1 cellular context compared by ENCODE assay signal in genomic region chr1:158105342-158105741, GRCh38.
TF ChIP-seq lines count a peak whose summit lies in the region.

No MANE protein-coding gene starts in this region.

TF ChIP-seq in GM23338, 12 proteins besides CTCF, POLR2A, EP300 and RAD21 (continued from another document):
- TF ChIP-seq REST (IDR thresholded peaks at IDR 0.05; ENCODE audit: unreplicated experiment): no peak
- no peak for TF ChIP-seq EZH2phosphoT487 (IDR thresholded peaks at IDR 0.05; ENCODE audit: unreplicated experiment)
- TF ChIP-seq JUNB (IDR thresholded peaks at IDR 0.05; ENCODE audit: unreplicated experiment): no peak
